8 cellular contexts compared by ENCODE assay signal in the genomic region with DNA sequence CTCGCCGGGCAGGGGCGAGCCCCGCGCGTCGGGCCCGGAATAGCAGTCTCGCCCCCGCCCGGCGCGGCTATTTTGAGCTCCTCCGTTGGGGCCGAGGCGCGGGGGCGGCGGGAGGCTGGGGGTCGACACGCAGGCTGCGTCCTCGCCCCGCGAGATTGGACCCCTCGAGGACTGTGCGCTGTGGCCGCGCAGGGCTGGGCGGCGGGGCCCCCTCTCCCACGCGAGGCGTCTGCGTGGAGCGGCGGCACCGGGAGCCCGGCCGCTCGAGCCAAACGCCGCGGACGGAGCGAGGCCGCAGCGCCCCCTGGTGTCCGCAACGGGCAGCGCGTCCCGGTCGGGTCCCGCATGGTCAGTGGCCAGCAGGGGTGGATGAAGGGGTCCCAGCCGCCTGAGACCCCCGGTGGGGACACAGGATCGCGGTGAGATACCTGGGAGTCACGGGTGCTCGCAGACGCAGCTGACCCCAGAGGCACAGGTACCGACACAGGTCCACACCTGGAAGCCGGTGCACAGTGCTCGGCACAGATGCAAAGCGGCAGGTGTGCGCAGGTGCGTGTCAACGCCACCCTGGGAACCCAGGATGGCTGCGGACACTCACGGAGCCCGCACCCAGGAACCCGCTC. TPM values are rescaled to one million over a fixed set of nuclear protein-coding genes. Genes with fewer than 3 reads are reported as not detected.
A peak's percentile ranks its signal among the peaks of the same experiment; 100 is the strongest.
DNase-seq lines count a peak whose midpoint lies in the region; ATAC-seq lines count a peak whose summit lies in the region.

No MANE protein-coding gene starts in this region.

- H3K36me3 ChIP-seq in duodenal mucosa (ENCODE audit: control insufficient read depth in 1 of 2, insufficient read depth in 2 of 2, low read length in 2 of 2) = peaks cover 11 to 14% of the 10 kb centered on the region in 2 donors

- peaks cover 59 to 76% of the 10 kb centered on the region in 2 donors for H3K4me1 ChIP-seq in duodenal mucosa (ENCODE audit: control insufficient read depth in 1 of 2, insufficient read depth in 2 of 2, low read length in 2 of 2)

- DNase-seq in COR-L47 (lab: John Stamatoyannopoulos, UW) (peak; percentile 52), M059J (ENCODE audit: low read depth) (peak; percentile 51), lung microvascular endothelial cell (ENCODE audit: low read depth in 2 of 2) (peak; percentile 62 to 72), medulla oblongata (ENCODE audit: extremely low spot score) (no peak)
- DNase-seq in activated CD4-positive, alpha-beta T cell treated with anti-CD3 and anti-CD28 coated beads for 48 hours = peak; percentile 73
- peak; percentile 35 to 76 (median 58) for DNase-seq in stimulated activated naive CD4-positive, alpha-beta T cell (lab: John Stamatoyannopoulos, UW)

- H3K9me3 ChIP-seq in duodenal mucosa (ENCODE audit: control insufficient read depth in 1 of 2, low read length in 2 of 2) = no peaks in the 10 kb centered on the region

- no peaks in the 10 kb centered on the region for H3K27me3 ChIP-seq in duodenal mucosa (ENCODE audit: control insufficient read depth in 1 of 2, insufficient read depth in 2 of 2, low read length in 2 of 2)

- peak overlapping the region; percentile 18 to 48 for H3K9ac ChIP-seq in duodenal mucosa (ENCODE audit: low read depth in 1 of 2, low read length in 2 of 2)

- H3K4me3 ChIP-seq in duodenal mucosa (ENCODE audit: low read depth in 1 of 2, low read length in 2 of 2) = peak overlapping the region; percentile 54 to 65

- ATAC-seq in GM21526 (IDR thresholded peaks at IDR 0.05; ENCODE audit: low FRiP score, unreplicated experiment) = peak; percentile 21

- peak overlapping the region; percentile 87 for H3K27ac ChIP-seq in duodenal mucosa (ENCODE audit: low read depth, low read length)

RNA-seq across cellular contexts. Expression of gene CIRBP, which starts 2.2 kb away (rescaled TPM):
- total RNA-seq in M059J (2014; rRNA removed; shearing (Covaris generic)) = 115 and 145 TPM in 2 replicates
- 95.4 and 115 TPM in 2 replicates for total RNA-seq in lung microvascular endothelial cell

RNA-seq across cellular contexts. Expression of gene FAM174C, which starts 8.4 kb away (rescaled TPM):
- 108 and 128 TPM in 2 replicates for total RNA-seq in M059J (2014; rRNA removed; shearing (Covaris generic))
- 16.9 and 17.0 TPM in 2 replicates for total RNA-seq in lung microvascular endothelial cell

RNA-seq across cellular contexts. Expression of gene MIDN, which starts 18.5 kb away (rescaled TPM):
- total RNA-seq in M059J (2014; rRNA removed; shearing (Covaris generic)) = 4.5 and 11.0 TPM in 2 replicates
- 3.2 and 5.4 TPM in 2 replicates for total RNA-seq in lung microvascular endothelial cell

RNA-seq across cellular contexts. Expression of gene EFNA2, which starts 18.7 kb away (rescaled TPM):
- not detected in 2 replicates for total RNA-seq in M059J (2014; rRNA removed; shearing (Covaris generic))
- under 0.01 TPM in 1 of 2 replicates, not detected in the other for total RNA-seq in lung microvascular endothelial cell

RNA-seq across cellular contexts. Expression of gene ATP5F1D, which starts 25.4 kb away (rescaled TPM):
- 45.0 and 69.8 TPM in 2 replicates for total RNA-seq in M059J (2014; rRNA removed; shearing (Covaris generic))
- 15.7 and 16.3 TPM in 2 replicates for total RNA-seq in lung microvascular endothelial cell
